19 cellular contexts compared by ENCODE assay signal in the genomic region with DNA sequence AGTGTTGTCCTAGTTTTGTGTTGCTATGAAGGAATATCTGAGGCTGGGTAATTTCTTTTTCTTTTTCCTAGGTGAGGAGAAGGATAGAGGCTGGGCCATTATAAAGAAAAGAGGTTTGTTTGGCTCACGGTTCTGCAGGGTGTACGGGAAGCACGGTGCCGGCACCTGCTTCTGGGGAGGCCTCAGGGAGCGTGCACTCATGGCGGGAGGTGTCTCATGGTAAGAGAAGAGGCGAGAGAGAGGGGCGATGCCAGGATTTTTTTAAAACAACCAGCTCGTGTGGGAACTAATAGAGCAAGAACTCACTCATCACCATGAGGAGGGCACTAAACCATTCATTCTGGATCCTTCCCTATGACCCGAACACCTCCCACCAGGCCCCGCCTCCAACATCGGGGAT. TPM values are rescaled to one million over a fixed set of nuclear protein-coding genes. Genes with fewer than 3 reads are reported as not detected.
DNase-seq lines count a peak whose midpoint lies in the region; ATAC-seq and TF ChIP-seq lines count a peak whose summit lies in the region.
"Had no signal": no experiment of that assay in that cellular context is flagged by ENCODE, and none has a peak within 500 bp of the region (broad histone marks: within the 10 kb centered on the region; RNA-seq: fewer than 3 reads in every experiment).

No MANE protein-coding gene starts in this region.

- ATAC-seq in activated naive CD8-positive, alpha-beta T cell treated with anti-CD3 and anti-CD28 coated beads, Interleukin-2, amount 10 ng/mL, durations not matched to agents 7 days and 5 days (ENCODE audit: low read depth), result no peak
- ATAC-seq in left lung, result no peak
- ATAC-seq: GM23338 had no signal

- peaks cover 0 to 5% (median 0%) of the 10 kb centered on the region in 4 donors for H3K4me1 ChIP-seq in Peyer's patch
- H3K4me1 ChIP-seq in left lung, result peaks cover 0 to 11% of the 10 kb centered on the region in 2 donors
- peaks cover 8% of the 10 kb centered on the region for H3K4me1 ChIP-seq in suprapubic skin

- no TSS peak for BruUV-seq in Calu3 (replicated peaks; lab: Mats Ljungman, UMichigan)

- H3K27me3 Mint-ChIP-seq in activated naive CD8-positive, alpha-beta T cell treated with anti-CD3 and anti-CD28 coated beads, Interleukin-2, amount 10 ng/mL, durations not matched to agents 7 days and 5 days, result peaks cover 32% of the 10 kb centered on the region
- peaks cover 25% of the 10 kb centered on the region for H3K27me3 Mint-ChIP-seq in activated naive CD8-positive, alpha-beta T cell treated with anti-CD3 and anti-CD28 coated beads for 36 hours
- H3K27me3 Mint-ChIP-seq in Calu3 (ENCODE audit: unreplicated experiment), result peaks cover 60% of the 10 kb centered on the region

- H3K4me3 Mint-ChIP-seq in activated naive CD8-positive, alpha-beta T cell treated with anti-CD3 and anti-CD28 coated beads, Interleukin-2, amount 10 ng/mL, durations not matched to agents 7 days and 5 days, result no peak overlapping the region
- no peak overlapping the region for H3K4me3 Mint-ChIP-seq in activated naive CD8-positive, alpha-beta T cell treated with anti-CD3 and anti-CD28 coated beads for 36 hours
- no peak overlapping the region for H3K4me3 Mint-ChIP-seq in Calu3 (ENCODE audit: low read depth, unreplicated experiment)
- H3K4me3 Mint-ChIP-seq: CD4-positive, alpha-beta memory T cell; GM23338 had no signal

- H3K27ac Mint-ChIP-seq in activated naive CD8-positive, alpha-beta T cell treated with anti-CD3 and anti-CD28 coated beads, Interleukin-2, amount 10 ng/mL, durations not matched to agents 7 days and 5 days, result no peak overlapping the region
- no peak overlapping the region for H3K27ac Mint-ChIP-seq in activated naive CD8-positive, alpha-beta T cell treated with anti-CD3 and anti-CD28 coated beads for 36 hours
- no peak overlapping the region for H3K27ac Mint-ChIP-seq in Calu3 (ENCODE audit: unreplicated experiment)
- H3K27ac Mint-ChIP-seq: CD4-positive, alpha-beta memory T cell; GM23338 had no signal

- H3K4me1 Mint-ChIP-seq in activated naive CD8-positive, alpha-beta T cell treated with anti-CD3 and anti-CD28 coated beads, Interleukin-2, amount 10 ng/mL, durations not matched to agents 7 days and 5 days, result peaks cover 7% of the 10 kb centered on the region
- peaks cover 9% of the 10 kb centered on the region for H3K4me1 Mint-ChIP-seq in activated naive CD8-positive, alpha-beta T cell treated with anti-CD3 and anti-CD28 coated beads for 36 hours
- H3K4me1 Mint-ChIP-seq in Calu3 (ENCODE audit: low read depth, unreplicated experiment), result peaks cover 8% of the 10 kb centered on the region

- H3K36me3 Mint-ChIP-seq in activated naive CD8-positive, alpha-beta T cell treated with anti-CD3 and anti-CD28 coated beads, Interleukin-2, amount 10 ng/mL, durations not matched to agents 7 days and 5 days, result no peaks in the 10 kb centered on the region
- no peaks in the 10 kb centered on the region for H3K36me3 Mint-ChIP-seq in activated naive CD8-positive, alpha-beta T cell treated with anti-CD3 and anti-CD28 coated beads for 36 hours
- H3K36me3 Mint-ChIP-seq in Calu3 (ENCODE audit: insufficient read depth, unreplicated experiment), result no peaks in the 10 kb centered on the region
- H3K36me3 Mint-ChIP-seq: CD4-positive, alpha-beta memory T cell had no signal

- CTCF ChIA-PET in Calu3 (lab: Charles Lee), result interaction anchor here (0.7 to 3.2 kb wide), 3 partner anchors 38 to 423 kb away, joined by 3 to 33 read pairs (median 11); no protein-coding TSS in a partner anchor

- POLR2A ChIA-PET in activated naive CD8-positive, alpha-beta T cell treated with anti-CD3 and anti-CD28 coated beads, Interleukin-2, amount 10 ng/mL, durations not matched to agents 7 days and 5 days (lab: Charles Lee), result interaction anchor here (1.9 to 2.7 kb wide), 2 partner anchors 38 to 43 kb away, joined by 7 to 13 read pairs; a partner anchor contains a TSS

- H3K9me3 Mint-ChIP-seq in activated naive CD8-positive, alpha-beta T cell treated with anti-CD3 and anti-CD28 coated beads, Interleukin-2, amount 10 ng/mL, durations not matched to agents 7 days and 5 days, result no peaks in the 10 kb centered on the region
- no peaks in the 10 kb centered on the region for H3K9me3 Mint-ChIP-seq in activated naive CD8-positive, alpha-beta T cell treated with anti-CD3 and anti-CD28 coated beads for 36 hours
- H3K9me3 Mint-ChIP-seq in Calu3 (ENCODE audit: low read depth, unreplicated experiment), result no peaks in the 10 kb centered on the region

- WGBS in suprapubic skin, result 81% methylated on average over 12 of the region's 12 CpGs

- no peaks in the 10 kb centered on the region for H3K9me3 ChIP-seq in Peyer's patch
- H3K9me3 ChIP-seq in left lung, result no peaks in the 10 kb centered on the region
- no peaks in the 10 kb centered on the region for H3K9me3 ChIP-seq in suprapubic skin

- TF ChIP-seq POLR2A in Peyer's patch (IDR thresholded peaks at IDR 0.05), result no peak
- TF ChIP-seq POLR2A in suprapubic skin (IDR thresholded peaks at IDR 0.05), result no peak

- no peak for TF ChIP-seq CTCF in Peyer's patch (IDR thresholded peaks at IDR 0.05)
- TF ChIP-seq CTCF in left lung (IDR thresholded peaks at IDR 0.05), result no peak
- TF ChIP-seq CTCF in suprapubic skin (IDR thresholded peaks at IDR 0.05), result no peak
- TF ChIP-seq CTCF in Calu3 (IDR thresholded peaks at IDR 0.05; ENCODE audit: unreplicated experiment), result no peak

- H3K27me3 ChIP-seq in Peyer's patch (no peaks in the 10 kb centered on the region), left lung (peaks cover 0 to 17% of the 10 kb centered on the region in 2 donors), suprapubic skin (peaks cover 27% of the 10 kb centered on the region)

- H3K27ac ChIP-seq in Peyer's patch, result no peak overlapping the region
- no peak overlapping the region for H3K27ac ChIP-seq in left lung
- H3K27ac ChIP-seq in suprapubic skin, result no peak overlapping the region

- DNase-seq in activated naive CD8-positive, alpha-beta T cell treated with anti-CD3 and anti-CD28 coated beads, Interleukin-2, amount 10 ng/mL, durations not matched to agents 7 days and 5 days, result peak; percentile 10
- DNase-seq in activated naive CD8-positive, alpha-beta T cell treated with anti-CD3 and anti-CD28 coated beads for 36 hours, result no peak
- DNase-seq in Peyer's patch (peak in 2 of 3 donors; percentile 13 to 36), left lung (peak; percentile 4 to 30), suprapubic skin (ENCODE audit: low spot score in 2 of 2) (peak; percentile 16 to 26), ureter (ENCODE audit: low spot score) (no peak), COR-L47 (lab: John Stamatoyannopoulos, UW) (no peak), Calu3 (no peak)
- DNase-seq: CD4-positive, alpha-beta memory T cell; MV-4-11; NCI-H146; NCI-H2081 treated with DMSO at 0.1 percent for 48 hours; NCI-H524 treated with DMSO at 0.1 percent for 48 hours; RPMI8226 had no signal

- H3K4me3 ChIP-seq in Peyer's patch, result no peak overlapping the region
- no peak overlapping the region for H3K4me3 ChIP-seq in left lung
- no peak overlapping the region for H3K4me3 ChIP-seq in suprapubic skin
- H3K4me3 ChIP-seq: GM23338 had no signal

- intact Hi-C loops in left lung (cut with DNase I), result no loop called here
- intact Hi-C loops in Calu3 (cut with micrococcal nuclease; ENCODE audit: unreplicated experiment), result loop anchor here (5.0 kb wide), 2 partner anchors 39 to 84 kb away; a partner anchor contains a TSS

- no peaks in the 10 kb centered on the region for H3K36me3 ChIP-seq in Peyer's patch
- H3K36me3 ChIP-seq in left lung, result no peaks in the 10 kb centered on the region
- H3K36me3 ChIP-seq in suprapubic skin, result no peaks in the 10 kb centered on the region

- no peak for TF ChIP-seq EP300 in suprapubic skin (IDR thresholded peaks at IDR 0.05)

RNA-seq across cellular contexts. Expression of a gene that starts 14.2 kb away (rescaled TPM):
- not detected for total RNA-seq in activated naive CD8-positive, alpha-beta T cell treated with anti-CD3 and anti-CD28 coated beads, Interleukin-2, amount 10 ng/mL, durations not matched to agents 7 days and 5 days
- not detected for total RNA-seq in activated naive CD8-positive, alpha-beta T cell treated with anti-CD3 and anti-CD28 coated beads for 36 hours
- not detected for total RNA-seq in Peyer's patch
- total RNA-seq in left lung, result not detected
- total RNA-seq in suprapubic skin, result not detected
- not detected for total RNA-seq in ureter
- not detected in 2 replicates for total RNA-seq in Calu3 (2022)
- total RNA-seq: A673; CD4-positive, alpha-beta memory T cell; Daoy; GM23338; HT1080; OCI-LY7 had no signal

RNA-seq across cellular contexts. Expression of a gene that starts 37.4 kb away (rescaled TPM):
- total RNA-seq in activated naive CD8-positive, alpha-beta T cell treated with anti-CD3 and anti-CD28 coated beads, Interleukin-2, amount 10 ng/mL, durations not matched to agents 7 days and 5 days, result 1 to 10 TPM in 1 of 2 experiments, under 1 TPM in 1; 0.57 to 1.1 TPM
- under 1 TPM; 0.47 to 0.50 TPM for total RNA-seq in activated naive CD8-positive, alpha-beta T cell treated with anti-CD3 and anti-CD28 coated beads for 36 hours
- total RNA-seq in Peyer's patch (not detected), left lung (under 1 TPM in 1 of 2 donors, not detected in 1; 0.45 TPM), suprapubic skin (not detected), ureter (not detected), Calu3 (2022) (not detected in 2 replicates)
- total RNA-seq: Daoy, GM23338, OCI-LY7 had no signal

RNA-seq across cellular contexts. Expression of a gene that starts 41.7 kb away (rescaled TPM):
- 1 to 10 TPM; 1.8 to 2.6 TPM for total RNA-seq in activated naive CD8-positive, alpha-beta T cell treated with anti-CD3 and anti-CD28 coated beads, Interleukin-2, amount 10 ng/mL, durations not matched to agents 7 days and 5 days
- under 1 TPM; 0.16 to 0.25 TPM for total RNA-seq in activated naive CD8-positive, alpha-beta T cell treated with anti-CD3 and anti-CD28 coated beads for 36 hours
- total RNA-seq in Peyer's patch, result under 1 TPM in 1 of 4 donors, not detected in 3; 0.27 TPM
- total RNA-seq in left lung, result 1 to 10 TPM; 1.8 to 2.0 TPM
- total RNA-seq in suprapubic skin, result under 1 TPM; 0.45 to 0.68 (median 0.52) TPM
- total RNA-seq in ureter, result 0.42 TPM
- total RNA-seq in Calu3 (2022), result 0.17 and 0.33 TPM in 2 replicates

RNA-seq across cellular contexts. Expression of a gene that starts 42.3 kb away (rescaled TPM):
- 100 to 1,000 TPM in 1 of 2 experiments, 10 to 100 TPM in 1; 95.1 to 106 TPM for total RNA-seq in activated naive CD8-positive, alpha-beta T cell treated with anti-CD3 and anti-CD28 coated beads, Interleukin-2, amount 10 ng/mL, durations not matched to agents 7 days and 5 days
- total RNA-seq in activated naive CD8-positive, alpha-beta T cell treated with anti-CD3 and anti-CD28 coated beads for 36 hours, result 10 to 100 TPM; 26.4 to 31.8 TPM
- 10 to 100 TPM in 1 of 4 donors, 1 to 10 TPM in 3; 3.3 to 39.6 (median 6.8) TPM for total RNA-seq in Peyer's patch
- total RNA-seq in left lung, result 10 to 100 TPM; 23.4 to 63.9 TPM
- total RNA-seq in suprapubic skin, result 10 to 100 TPM; 14.8 to 18.4 (median 16.2) TPM
- total RNA-seq in ureter, result 10.3 TPM
- 17.2 and 17.8 TPM in 2 replicates for total RNA-seq in Calu3 (2022)

RNA-seq across cellular contexts. Expression of a gene that starts 42.7 kb away (rescaled TPM):
- under 1 TPM in 1 of 2 experiments, not detected in 1; 0.06 TPM for total RNA-seq in activated naive CD8-positive, alpha-beta T cell treated with anti-CD3 and anti-CD28 coated beads, Interleukin-2, amount 10 ng/mL, durations not matched to agents 7 days and 5 days
- total RNA-seq in activated naive CD8-positive, alpha-beta T cell treated with anti-CD3 and anti-CD28 coated beads for 36 hours, result under 1 TPM in 1 of 2 experiments, not detected in 1; 0.44 TPM
- under 1 TPM in 2 of 4 donors, not detected in 2; 0.18 to 0.83 TPM for total RNA-seq in Peyer's patch
- total RNA-seq in left lung, result not detected
- total RNA-seq in suprapubic skin, result under 1 TPM in 1 of 4 donors, not detected in 3; 0.34 TPM
- total RNA-seq in ureter, result 0.18 TPM
- 0.45 TPM in 1 of 2 replicates, not detected in the other for total RNA-seq in Calu3 (2022)
- total RNA-seq: A673; CD4-positive, alpha-beta memory T cell; Daoy; HT1080 had no signal

Comparison
In these comparisons a context has a peak if more than half of its experiments do, and no peak if none do; other contexts are left out.
1. DNase-seq: peak in activated naive CD8-positive, alpha-beta T cell treated with anti-CD3 and anti-CD28 coated beads, Interleukin-2, amount 10 ng/mL, durations not matched to agents 7 days and 5 days (single experiment), Peyer's patch (2 of 3), left lung (2 of 2) and suprapubic skin (2 of 2); none in activated naive CD8-positive, alpha-beta T cell treated with anti-CD3 and anti-CD28 coated beads for 36 hours (single experiment), ureter (single experiment), COR-L47 (single experiment) and Calu3 (single experiment).